In genomic region chr5:82910905-82911304, GRCh38 we compare ENCODE assay signal across 10 cellular contexts.
"Had no signal": no experiment of that assay in that cellular context is flagged by ENCODE, and none has a peak within 500 bp of the region (broad histone marks: within the 10 kb centered on the region; RNA-seq: fewer than 3 reads in every experiment).

No MANE protein-coding gene starts in this region.

- H3K4me1 Mint-ChIP-seq: IgD-negative memory B cell had no signal

- H3K27ac ChIP-seq: HL-60 had no signal

- FAIRE-seq: H1, H54, HepG2 had no signal

- ATAC-seq: GM23338, HepG2 had no signal

- H3K4me2 ChIP-seq: GM23338 had no signal

- H3K4me3 Mint-ChIP-seq: GM23338, H9, HFFc6, IgD-negative memory B cell had no signal

- H2AFZ ChIP-seq: GM23338 had no signal

- H3K4me3 ChIP-seq: GM23338 had no signal

- H3K27ac Mint-ChIP-seq: GM23338, H9, HFFc6, IgD-negative memory B cell had no signal

- DNase-seq: H9, HCEC 1CT, HFFc6, KBM-7 had no signal
